Comparison of ENCODE assay signal across 8 cellular contexts in genomic region chr12:101697930-101698781, GRCh38. TPM values are rescaled to one million over a fixed set of nuclear protein-coding genes. Genes with fewer than 3 reads are reported as not detected.
DNase-seq lines count a peak whose midpoint lies in the region; ATAC-seq and TF ChIP-seq lines count a peak whose summit lies in the region.

No MANE protein-coding gene starts in this region.

- H3K4me1 Mint-ChIP-seq in stimulated activated naive B cell treated with anti-CD40 and anti-IgM and Interleukin-4, amounts not matched to agents 10 μg/mL and 1 μg/mL and 100 μg/mL, for 72 hours: peaks cover 35 to 68% of the 10 kb centered on the region in 2 donors

- no peaks in the 10 kb centered on the region for H3K4me1 ChIP-seq in effector memory CD4-positive, alpha-beta T cell (ENCODE audit: control insufficient read depth, insufficient read depth, low read length, poor library complexity, severe bottlenecking)

- DNase-seq in NCI-H2227 (lab: John Stamatoyannopoulos, UW; ENCODE audit: unreplicated experiment) (peak; percentile 52), NCI-H2227 treated with DMSO at 0.1 percent for 48 hours (lab: John Stamatoyannopoulos, UW) (no peak), HuH-7 (ENCODE audit: low spot score) (peak; percentile 26), UCSD-AML1 (lab: John Stamatoyannopoulos, UW; ENCODE audit: unreplicated experiment) (peak; percentile 29), lower leg skin (ENCODE audit: low spot score in 2 of 2) (peak; percentile 40 to 92)
- DNase-seq in effector memory CD4-positive, alpha-beta T cell: no peak
- peak; percentile 28 for DNase-seq in stimulated activated naive B cell treated with anti-CD40 and anti-IgM and Interleukin-4, amounts not matched to agents 10 μg/mL and 1 μg/mL and 100 μg/mL, for 72 hours

- no peaks in the 10 kb centered on the region for H3K27me3 Mint-ChIP-seq in stimulated activated naive B cell treated with anti-CD40 and anti-IgM and Interleukin-4, amounts not matched to agents 10 μg/mL and 1 μg/mL and 100 μg/mL, for 72 hours

- peaks cover 3 to 15% of the 10 kb centered on the region in 2 donors for H3K36me3 Mint-ChIP-seq in stimulated activated naive B cell treated with anti-CD40 and anti-IgM and Interleukin-4, amounts not matched to agents 10 μg/mL and 1 μg/mL and 100 μg/mL, for 72 hours

- H3K4me3 ChIP-seq in effector memory CD4-positive, alpha-beta T cell (ENCODE audit: insufficient read depth, low read depth, low read length, poor library complexity, severe bottlenecking): peak overlapping the region; percentile 91
- H3K4me3 ChIP-seq in lower leg skin (ENCODE audit: low read depth, poor library complexity, severe bottlenecking): peak overlapping the region; percentile 96

- H3K36me3 ChIP-seq in effector memory CD4-positive, alpha-beta T cell (ENCODE audit: control insufficient read depth, insufficient read depth, low read length): no peaks in the 10 kb centered on the region

- no peak for TF ChIP-seq POLR2A in lower leg skin (IDR thresholded peaks at IDR 0.05)

- peak overlapping the region; percentile 94 to 98 for H3K4me3 Mint-ChIP-seq in stimulated activated naive B cell treated with anti-CD40 and anti-IgM and Interleukin-4, amounts not matched to agents 10 μg/mL and 1 μg/mL and 100 μg/mL, for 72 hours

- H3K27me3 ChIP-seq in effector memory CD4-positive, alpha-beta T cell (replicated peaks; ENCODE audit: control insufficient read depth, insufficient read depth, low read length, poor library complexity, severe bottlenecking): no peaks in the 10 kb centered on the region

- H3K27ac Mint-ChIP-seq in stimulated activated naive B cell treated with anti-CD40 and anti-IgM and Interleukin-4, amounts not matched to agents 10 μg/mL and 1 μg/mL and 100 μg/mL, for 72 hours: peak overlapping the region; percentile 97

- TF ChIP-seq CTCF in lower leg skin (IDR thresholded peaks at IDR 0.05): no peak

- H3K27ac ChIP-seq in effector memory CD4-positive, alpha-beta T cell (ENCODE audit: insufficient read depth, low read length, poor library complexity, severe bottlenecking): peak overlapping the region; percentile 45

- no peaks in the 10 kb centered on the region for H3K9me3 ChIP-seq in effector memory CD4-positive, alpha-beta T cell (ENCODE audit: control insufficient read depth, low read length)

- no peaks in the 10 kb centered on the region for H3K9me3 Mint-ChIP-seq in stimulated activated naive B cell treated with anti-CD40 and anti-IgM and Interleukin-4, amounts not matched to agents 10 μg/mL and 1 μg/mL and 100 μg/mL, for 72 hours

- peak; percentile 33 for ATAC-seq in GM21737 (IDR thresholded peaks at IDR 0.05; ENCODE audit: unreplicated experiment)
- ATAC-seq in stimulated activated naive B cell treated with anti-CD40 and anti-IgM and Interleukin-4, amounts not matched to agents 10 μg/mL and 1 μg/mL and 100 μg/mL, for 72 hours (replicated peaks): peak; percentile 43 to 48

- intact Hi-C loops in lower leg skin (cut with DNase I; ENCODE audit: low total_unique reads): no loop called here

- 1 to 2% methylated on average over 26 to 28 of the region's 67 CpGs for WGBS in lower leg skin, 2 donors

RNA-seq across cellular contexts. Expression of gene CHPT1, which starts 0.7 kb away (rescaled TPM):
- total RNA-seq in lower leg skin: 100 to 1,000 TPM in 1 of 4 donors, 10 to 100 TPM in 3; 56.8 to 121 (median 75.1) TPM

RNA-seq across cellular contexts. Expression of gene SYCP3, which starts 41.1 kb away (rescaled TPM):
- under 1 TPM in 1 of 4 donors, not detected in 3; 0.58 TPM for total RNA-seq in lower leg skin

Comparison
In these comparisons a context has a peak if more than half of its experiments do, and no peak if none do; other contexts are left out.
1. DNase-seq: peak in NCI-H2227 (single experiment), HuH-7 (single experiment), UCSD-AML1 (single experiment), lower leg skin (2 of 2) and stimulated activated naive B cell treated with anti-CD40 and anti-IgM and Interleukin-4, amounts not matched to agents 10 μg/mL and 1 μg/mL and 100 μg/mL, for 72 hours (single experiment); none in NCI-H2227 treated with DMSO at 0.1 percent for 48 hours (single experiment) and effector memory CD4-positive, alpha-beta T cell (0 of 3).